Comparison of ENCODE assay signal across 1 cellular context in the genomic region with DNA sequence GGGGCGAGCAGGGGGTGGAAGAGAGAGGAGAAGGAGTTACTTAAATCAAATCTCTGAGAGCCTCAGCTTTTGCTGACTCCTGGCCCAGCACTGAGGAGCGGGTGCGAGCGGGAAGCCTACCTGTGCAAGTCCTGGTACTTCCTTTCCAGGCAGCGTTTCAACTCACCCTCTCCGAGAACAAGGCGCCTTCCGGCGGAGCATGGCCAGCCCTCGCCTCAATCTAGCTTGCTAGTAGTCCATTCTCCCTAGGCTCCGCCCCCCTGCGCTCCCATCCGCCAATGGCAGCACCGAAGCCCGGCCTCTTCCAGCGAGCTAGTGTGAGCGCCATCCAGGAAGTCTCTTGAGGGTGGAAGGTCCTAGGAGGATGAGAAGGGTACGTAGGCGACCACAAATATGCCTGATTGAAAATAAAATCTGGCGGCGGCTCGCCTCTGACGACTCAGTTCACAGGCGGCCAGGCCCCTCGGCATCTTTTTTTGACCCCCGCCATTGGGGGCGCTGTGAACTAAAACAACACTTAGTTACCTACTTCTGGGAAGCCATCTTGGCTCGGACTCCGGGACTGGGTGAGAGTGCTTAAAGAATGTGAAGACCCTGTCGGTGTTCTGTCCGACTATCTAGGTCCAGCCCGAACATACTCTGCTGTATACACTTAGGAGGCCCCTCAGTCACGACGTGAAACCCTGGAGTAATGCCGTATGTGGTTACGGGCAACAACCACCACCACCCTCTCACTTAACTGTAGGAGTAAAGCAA.
TF ChIP-seq lines count a peak whose summit lies in the region.

A gene with protein sequence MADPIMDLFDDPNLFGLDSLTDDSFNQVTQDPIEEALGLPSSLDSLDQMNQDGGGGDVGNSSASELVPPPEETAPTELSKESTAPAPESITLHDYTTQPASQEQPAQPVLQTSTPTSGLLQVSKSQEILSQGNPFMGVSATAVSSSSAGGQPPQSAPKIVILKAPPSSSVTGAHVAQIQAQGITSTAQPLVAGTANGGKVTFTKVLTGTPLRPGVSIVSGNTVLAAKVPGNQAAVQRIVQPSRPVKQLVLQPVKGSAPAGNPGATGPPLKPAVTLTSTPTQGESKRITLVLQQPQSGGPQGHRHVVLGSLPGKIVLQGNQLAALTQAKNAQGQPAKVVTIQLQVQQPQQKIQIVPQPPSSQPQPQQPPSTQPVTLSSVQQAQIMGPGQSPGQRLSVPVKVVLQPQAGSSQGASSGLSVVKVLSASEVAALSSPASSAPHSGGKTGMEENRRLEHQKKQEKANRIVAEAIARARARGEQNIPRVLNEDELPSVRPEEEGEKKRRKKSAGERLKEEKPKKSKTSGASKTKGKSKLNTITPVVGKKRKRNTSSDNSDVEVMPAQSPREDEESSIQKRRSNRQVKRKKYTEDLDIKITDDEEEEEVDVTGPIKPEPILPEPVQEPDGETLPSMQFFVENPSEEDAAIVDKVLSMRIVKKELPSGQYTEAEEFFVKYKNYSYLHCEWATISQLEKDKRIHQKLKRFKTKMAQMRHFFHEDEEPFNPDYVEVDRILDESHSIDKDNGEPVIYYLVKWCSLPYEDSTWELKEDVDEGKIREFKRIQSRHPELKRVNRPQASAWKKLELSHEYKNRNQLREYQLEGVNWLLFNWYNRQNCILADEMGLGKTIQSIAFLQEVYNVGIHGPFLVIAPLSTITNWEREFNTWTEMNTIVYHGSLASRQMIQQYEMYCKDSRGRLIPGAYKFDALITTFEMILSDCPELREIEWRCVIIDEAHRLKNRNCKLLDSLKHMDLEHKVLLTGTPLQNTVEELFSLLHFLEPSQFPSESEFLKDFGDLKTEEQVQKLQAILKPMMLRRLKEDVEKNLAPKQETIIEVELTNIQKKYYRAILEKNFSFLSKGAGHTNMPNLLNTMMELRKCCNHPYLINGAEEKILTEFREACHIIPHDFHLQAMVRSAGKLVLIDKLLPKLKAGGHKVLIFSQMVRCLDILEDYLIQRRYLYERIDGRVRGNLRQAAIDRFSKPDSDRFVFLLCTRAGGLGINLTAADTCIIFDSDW (N-terminal part only) (minus strand): TSS at position 212 of the 756 bp plus-strand sequence. CDS start 24,480 bp downstream, outside the sequence.

TF ChIP-seq in H1, 55 proteins besides CTCF, POLR2A, EP300 and RAD21 (continues in another document):
- TF ChIP-seq RBBP5 (IDR thresholded peaks at IDR 0.05; ENCODE audit: borderline replicate concordance, low read depth, low read length) (peak; percentile 81), CEBPB (IDR thresholded peaks at IDR 0.05; ENCODE audit: low read depth, low read length) (no peak), PHF8 (conservative IDR thresholded peaks at IDR 0.05; ENCODE audit: low read depth, low read length) (peak; percentile 78), CBX8 (IDR thresholded peaks at IDR 0.05; ENCODE audit: borderline replicate concordance, low read depth, low read length) (no peak), NRF1 (IDR thresholded peaks at IDR 0.05; ENCODE audit: low read depth, low read length) (no peak), TAF7 (optimal IDR thresholded peaks at IDR 0.05; ENCODE audit: borderline replicate concordance, low read depth, low read length) (peak; percentile 87), SIX5 (IDR thresholded peaks at IDR 0.05; ENCODE audit: low read depth, low read length) (no peak), MAX (IDR thresholded peaks at IDR 0.05) (peak; percentile 66), BACH1 (IDR thresholded peaks at IDR 0.05; ENCODE audit: low read length) (no peak), HDAC2 (IDR thresholded peaks at IDR 0.05; ENCODE audit: borderline replicate concordance in 1 of 2, low read depth in 2 of 2, low read length in 2 of 2) (no peak), CBX5 (IDR thresholded peaks at IDR 0.05; ENCODE audit: low read depth, low read length) (no peak), GABPA (IDR thresholded peaks at IDR 0.05; ENCODE audit: borderline replicate concordance, insufficient read depth, low read length) (no peak), RFX5 (IDR thresholded peaks at IDR 0.05; ENCODE audit: borderline replicate concordance, low read depth, low read length) (no peak), ATF3 (IDR thresholded peaks at IDR 0.05; ENCODE audit: insufficient read depth, low read depth, low read length) (no peak), SP4 (IDR thresholded peaks at IDR 0.05; ENCODE audit: low read length) (peak; percentile 63; the same call in 1 of the 2 replicates), CHD7 (IDR thresholded peaks at IDR 0.05; ENCODE audit: insufficient replicate concordance, low read length) (no peak), JUND (IDR thresholded peaks at IDR 0.05; ENCODE audit: low read length) (no peak), SP1 (IDR thresholded peaks at IDR 0.05; ENCODE audit: low read depth, low read length) (peak; percentile 90; the same call in 1 of the 2 replicates), MAFK (IDR thresholded peaks at IDR 0.05; ENCODE audit: low read depth, low read length) (no peak), JUN (IDR thresholded peaks at IDR 0.05; ENCODE audit: low read depth, low read length) (no peak), FOSL1 (IDR thresholded peaks at IDR 0.05; ENCODE audit: insufficient read depth, low read depth, low read length) (no peak), TAF1 (IDR thresholded peaks at IDR 0.05; ENCODE audit: low read depth, low read length) (peak; percentile 95), ZNF274 (IDR thresholded peaks at IDR 0.05; ENCODE audit: borderline replicate concordance, extremely low read depth, low read length) (no peak), SIRT6 (IDR thresholded peaks at IDR 0.05; ENCODE audit: low read length) (no peak), KDM5A (IDR thresholded peaks at IDR 0.05; ENCODE audit: low read length) (no peak), ASH2L (IDR thresholded peaks at IDR 0.05; ENCODE audit: low read length) (peak; percentile 71), SP2 (IDR thresholded peaks at IDR 0.05; ENCODE audit: low read length) (no peak), POLR2AphosphoS5 (IDR thresholded peaks at IDR 0.05; ENCODE audit: low read depth, low read length) (peak; percentile 95), GTF2F1 (IDR thresholded peaks at IDR 0.05; ENCODE audit: borderline replicate concordance, low read depth, low read length) (peak; percentile 78), YY1 (IDR thresholded peaks at IDR 0.05; ENCODE audit: low read depth, low read length) (peak; percentile 97), SRF (IDR thresholded peaks at IDR 0.05; ENCODE audit: low read depth, low read length) (no peak), RNF2 (IDR thresholded peaks at IDR 0.05; ENCODE audit: borderline replicate concordance, low read depth, low read length, missing control alignments, poor library complexity, severe bottlenecking) (no peak), SUZ12 (IDR thresholded peaks at IDR 0.05; ENCODE audit: low read length) (no peak), CTBP2 (IDR thresholded peaks at IDR 0.05; ENCODE audit: borderline replicate concordance, insufficient read depth, insufficient read length, low read length) (no peak), CHD2 (IDR thresholded peaks at IDR 0.05; ENCODE audit: low read length) (0 out of 2 replicates have a peak, but pooled peaks have one; percentile 46), EGR1 (IDR thresholded peaks at IDR 0.05; ENCODE audit: borderline replicate concordance, low read depth, low read length) (no peak), CREB1 (IDR thresholded peaks at IDR 0.05) (peak; percentile 62), KDM1A (IDR thresholded peaks at IDR 0.05; ENCODE audit: borderline replicate concordance, low read length) (no peak), SAP30 (IDR thresholded peaks at IDR 0.05; ENCODE audit: insufficient read depth, insufficient replicate concordance, low read length) (no peak), TCF12 (IDR thresholded peaks at IDR 0.05; ENCODE audit: low read depth, low read length) (no peak), BCL11A (IDR thresholded peaks at IDR 0.05; ENCODE audit: low read depth in 2 of 2, low read length in 2 of 2) (no peak), KDM4A (IDR thresholded peaks at IDR 0.05; ENCODE audit: low read depth, low read length, severe bottlenecking) (peak; percentile 4), TEAD4 (IDR thresholded peaks at IDR 0.05; ENCODE audit: low read depth, low read length) (no peak), SIN3A (conservative IDR thresholded peaks at IDR 0.05 in 1 of 2, IDR thresholded peaks at IDR 0.05 in 1 of 2; ENCODE audit: low read depth in 1 of 2, low read length in 2 of 2) (peak in 1 of 2 experiments; percentile 64; a peak in 2 of 4 replicates), HDAC6 (IDR thresholded peaks at IDR 0.05; ENCODE audit: low read depth, low read length) (no peak), EZH2 (IDR thresholded peaks at IDR 0.05; ENCODE audit: low read depth, low read length, severe bottlenecking) (no peak)
- TF ChIP-seq, protein P1, sequence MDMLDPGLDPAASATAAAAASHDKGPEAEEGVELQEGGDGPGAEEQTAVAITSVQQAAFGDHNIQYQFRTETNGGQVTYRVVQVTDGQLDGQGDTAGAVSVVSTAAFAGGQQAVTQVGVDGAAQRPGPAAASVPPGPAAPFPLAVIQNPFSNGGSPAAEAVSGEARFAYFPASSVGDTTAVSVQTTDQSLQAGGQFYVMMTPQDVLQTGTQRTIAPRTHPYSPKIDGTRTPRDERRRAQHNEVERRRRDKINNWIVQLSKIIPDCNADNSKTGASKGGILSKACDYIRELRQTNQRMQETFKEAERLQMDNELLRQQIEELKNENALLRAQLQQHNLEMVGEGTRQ (IDR thresholded peaks at IDR 0.05; ENCODE audit: low read length): no peak
- TF ChIP-seq, protein P2, sequence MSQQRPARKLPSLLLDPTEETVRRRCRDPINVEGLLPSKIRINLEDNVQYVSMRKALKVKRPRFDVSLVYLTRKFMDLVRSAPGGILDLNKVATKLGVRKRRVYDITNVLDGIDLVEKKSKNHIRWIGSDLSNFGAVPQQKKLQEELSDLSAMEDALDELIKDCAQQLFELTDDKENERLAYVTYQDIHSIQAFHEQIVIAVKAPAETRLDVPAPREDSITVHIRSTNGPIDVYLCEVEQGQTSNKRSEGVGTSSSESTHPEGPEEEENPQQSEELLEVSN (IDR thresholded peaks at IDR 0.05): no peak
